13 cellular contexts compared by ENCODE assay signal in genomic region chr22:31747441-31747840, GRCh38. TPM values are rescaled to one million over a fixed set of nuclear protein-coding genes. Genes with fewer than 3 reads are reported as not detected.
DNase-seq lines count a peak whose midpoint lies in the region; ATAC-seq and TF ChIP-seq lines count a peak whose summit lies in the region.
"Had no signal": no experiment of that assay in that cellular context is flagged by ENCODE, and none has a peak within 500 bp of the region (broad histone marks: within the 10 kb centered on the region; RNA-seq: fewer than 3 reads in every experiment).

No MANE protein-coding gene starts in this region.

- H3K27ac ChIP-seq in BLaER1 treated with 17β-estradiol and CSF1 and Interleukin-3, amounts not matched to agents 10 nM and 100 nM = 0 out of 22 replicates have a peak overlapping the region, but pooled peaks of 1 of the 11 experiments have one; percentile 98
- H3K27ac ChIP-seq in H9 (ENCODE audit: insufficient read length, low read depth, low read length) (no peak overlapping the region), WERI-Rb-1 (no peak overlapping the region)

- no peak overlapping the region for H3K18ac ChIP-seq in H9 (ENCODE audit: insufficient read length, low read depth, low read length)

- H3K4me1 ChIP-seq in BLaER1 treated with 17β-estradiol and CSF1 and Interleukin-3, amounts not matched to agents 10 nM and 100 nM = peaks cover 36 to 51% (median 38%) of the 10 kb centered on the region in 10 experiments
- H3K4me1 ChIP-seq in H9 (ENCODE audit: insufficient read depth, low read length) = peaks cover 2% of the 10 kb centered on the region

- no peak overlapping the region for H4K91ac ChIP-seq in H9 (ENCODE audit: insufficient read length, low read depth, low read length)

- no peak overlapping the region for H3K4me3 ChIP-seq in BLaER1 treated with 17β-estradiol and CSF1 and Interleukin-3, amounts not matched to agents 10 nM and 100 nM
- H3K4me3 ChIP-seq in WERI-Rb-1 (ENCODE audit: low read depth, low read length) = no peak overlapping the region

- H3K4me2 ChIP-seq in BLaER1 treated with 17β-estradiol and CSF1 and Interleukin-3, amounts not matched to agents 10 nM and 100 nM = peak overlapping the region in 9 of 11 experiments; percentile 85 to 98 (median 92); a peak in 14 of 22 replicates
- no peak overlapping the region for H3K4me2 ChIP-seq in H9 (ENCODE audit: insufficient read depth, insufficient read length, low read length)

- H3K4me1 Mint-ChIP-seq in H9 (peaks cover 40 to 50% of the 10 kb centered on the region in 2 experiments), natural killer cell (peaks cover 34 to 45% of the 10 kb centered on the region in 2 donors)

- no peak overlapping the region for H4K8ac ChIP-seq in H9 (replicated peaks; ENCODE audit: insufficient read length, low read depth, low read length)

- H3K27me3 Mint-ChIP-seq in H9 (ENCODE audit: low read depth) (no peaks in the 10 kb centered on the region), natural killer cell (ENCODE audit: low read depth in 2 of 2) (no peaks in the 10 kb centered on the region)

- H3K36me3 Mint-ChIP-seq in H9 (ENCODE audit: insufficient read depth in 1 of 3, low read depth in 3 of 3) (peaks cover 14 to 39% (median 35%) of the 10 kb centered on the region in 3 experiments), natural killer cell (no peaks in the 10 kb centered on the region)
- H3K36me3 Mint-ChIP-seq in activated naive CD4-positive, alpha-beta T cell treated with anti-CD3 and anti-CD28 coated beads, Interleukin-2, amount 50 U/mL, for 72 hours = peaks cover 16 to 20% of the 10 kb centered on the region in 2 donors

- peaks cover 14% of the 10 kb centered on the region; the same call in 1 of the 2 replicates for H3K79me2 ChIP-seq in H9 (ENCODE audit: insufficient read depth, low read length)

- no peak overlapping the region for H4K5ac ChIP-seq in H9 (ENCODE audit: insufficient read length, low read depth, low read length)

- H3K9me3 Mint-ChIP-seq in H9 (no peaks in the 10 kb centered on the region; a peak in 1 of 5 replicates), natural killer cell (no peaks in the 10 kb centered on the region)
- no peaks in the 10 kb centered on the region for H3K9me3 Mint-ChIP-seq in activated naive CD4-positive, alpha-beta T cell treated with anti-CD3 and anti-CD28 coated beads, Interleukin-2, amount 50 U/mL, for 72 hours
- H3K9me3 Mint-ChIP-seq: immature natural killer cell had no signal

- DNase-seq in H9 (no peak), natural killer cell (no peak), NCI-H748 treated with DMSO at 0.1 percent for 48 hours (lab: John Stamatoyannopoulos, UW) (no peak), WERI-Rb-1 (no peak)
- DNase-seq in activated naive CD4-positive, alpha-beta T cell treated with anti-CD3 and anti-CD28 coated beads, Interleukin-2, amount 50 U/mL, for 72 hours (ENCODE audit: low spot score in 2 of 2) = no peak
- DNase-seq: immature natural killer cell; NCI-H446; right cardiac atrium; stimulated activated CD4-positive, alpha-beta T cell treated with anti-CD3 and anti-CD28 coated beads, Interleukin-4, amount 100 ng/mL, for 24 hours; stimulated activated naive CD4-positive, alpha-beta T cell treated with Interleukin-2 at 50 U/mL for 16 hours had no signal

- no peak overlapping the region for H2AK5ac ChIP-seq in H9 (ENCODE audit: insufficient read length, low read length)

- TF ChIP-seq CTCF in H9 (conservative IDR thresholded peaks at IDR 0.05) (no peak), natural killer cell (IDR thresholded peaks at IDR 0.05) (no peak), WERI-Rb-1 (IDR thresholded peaks at IDR 0.05; ENCODE audit: low read depth, low read length) (no peak)

- H3K4ac ChIP-seq in H9 (ENCODE audit: low read depth, low read length) = no peak overlapping the region; the same call in 1 of the 2 replicates

- no peak overlapping the region for H2BK12ac ChIP-seq in H9 (ENCODE audit: insufficient read length, low read depth, low read length)

- no peaks in the 10 kb centered on the region for H3K27me3 ChIP-seq in BLaER1 treated with 17β-estradiol and CSF1 and Interleukin-3, amounts not matched to agents 10 nM and 100 nM
- no peaks in the 10 kb centered on the region for H3K27me3 ChIP-seq in H9 (ENCODE audit: insufficient read depth, low read length)
- no peaks in the 10 kb centered on the region for H3K27me3 ChIP-seq in WERI-Rb-1 (ENCODE audit: insufficient read depth, low read depth, severe bottlenecking)

- WGBS in H9 (ENCODE audit: extremely low coverage, insufficient read length, low lambda C conversion rate) = no CpG with 5 or more reads among the region's 4 CpGs

- H3K9ac ChIP-seq in BLaER1 treated with 17β-estradiol and CSF1 and Interleukin-3, amounts not matched to agents 10 nM and 100 nM = peak overlapping the region in 8 of 11 experiments; percentile 8 to 99 (median 97); a peak in 8 of 22 replicates
- no peak overlapping the region for H3K9ac ChIP-seq in H9 (ENCODE audit: extremely low read depth, insufficient read length, low read length)

- peaks cover 3% of the 10 kb centered on the region for H3K79me1 ChIP-seq in H9 (ENCODE audit: insufficient read depth, low read depth, low read length, poor library complexity, severe bottlenecking)

- no peak overlapping the region for H2AFZ ChIP-seq in H9 (ENCODE audit: low read length)

- H2BK5ac ChIP-seq in H9 (ENCODE audit: insufficient read length, low read length) = no peak overlapping the region

- peak overlapping the region; percentile 53 for H3T11ph ChIP-seq in H9 (ENCODE audit: low read length)

- no peak overlapping the region for H3K56ac ChIP-seq in H9 (ENCODE audit: insufficient read length, low read depth, low read length)

- H3K27ac Mint-ChIP-seq in H9 = peak overlapping the region; percentile 78 to 94 (median 92)
- peak overlapping the region; percentile 33 to 95 for H3K27ac Mint-ChIP-seq in activated naive CD4-positive, alpha-beta T cell treated with anti-CD3 and anti-CD28 coated beads, Interleukin-2, amount 50 U/mL, for 72 hours
- peak overlapping the region; percentile 67 to 89 for H3K27ac Mint-ChIP-seq in natural killer cell

- peaks cover 12% of the 10 kb centered on the region for H3K23me2 ChIP-seq in H9 (ENCODE audit: insufficient read length, low read depth, low read length, poor library complexity, severe bottlenecking)

- H2BK20ac ChIP-seq in H9 (ENCODE audit: low read depth, low read length, poor library complexity, severe bottlenecking) = no peak overlapping the region

- H3K9me3 ChIP-seq in BLaER1 treated with 17β-estradiol and CSF1 and Interleukin-3, amounts not matched to agents 10 nM and 100 nM (replicated peaks in 1 of 11) = no peaks in the 10 kb centered on the region
- H3K9me3 ChIP-seq in H9 (ENCODE audit: control insufficient read depth, low read depth, low read length) (no peaks in the 10 kb centered on the region), WERI-Rb-1 (ENCODE audit: severe bottlenecking) (no peaks in the 10 kb centered on the region)

- no peak overlapping the region for H3K14ac ChIP-seq in H9 (ENCODE audit: insufficient read depth, low read length)

- intact Hi-C loops in natural killer cell (cut with micrococcal nuclease) = no loop called here

- H3K4me3 Mint-ChIP-seq in H9 = peak overlapping the region; percentile 90 to 95
- H3K4me3 Mint-ChIP-seq in natural killer cell = peak overlapping the region; percentile 98

- H3K23ac ChIP-seq in H9 (ENCODE audit: insufficient read length, low read depth, low read length) = no peak overlapping the region

- peaks cover 0 to 55% (median 38%) of the 10 kb centered on the region in 11 experiments; a peak in 18 of 22 replicates for H4K20me1 ChIP-seq in BLaER1 treated with 17β-estradiol and CSF1 and Interleukin-3, amounts not matched to agents 10 nM and 100 nM
- no peaks in the 10 kb centered on the region for H4K20me1 ChIP-seq in H9 (ENCODE audit: control insufficient read depth, insufficient read depth, insufficient read length)

- H2BK120ac ChIP-seq in H9 (ENCODE audit: low read depth, low read length, poor library complexity, severe bottlenecking) = no peak overlapping the region

- ATAC-seq in activated naive CD4-positive, alpha-beta T cell treated with anti-CD3 and anti-CD28 coated beads, Interleukin-2, amount 50 U/mL, for 72 hours = no peak
- no peak for ATAC-seq in natural killer cell
- no peak for ATAC-seq in GM21717 (IDR thresholded peaks at IDR 0.05; ENCODE audit: unreplicated experiment)
- ATAC-seq: Panc1, right cardiac atrium had no signal

- H2BK15ac ChIP-seq in H9 (ENCODE audit: low read depth, low read length) = no peak overlapping the region

- peaks cover 33 to 56% (median 46%) of the 10 kb centered on the region in 11 experiments for H3K36me3 ChIP-seq in BLaER1 treated with 17β-estradiol and CSF1 and Interleukin-3, amounts not matched to agents 10 nM and 100 nM
- peaks cover 15% of the 10 kb centered on the region for H3K36me3 ChIP-seq in WERI-Rb-1

RNA-seq across cellular contexts. Expression of gene PRR14L, which starts 2.5 kb away (rescaled TPM):
- 127 and 138 TPM in 2 replicates for total RNA-seq in H9 (2021)
- 10 to 100 TPM; 50.3 to 57.4 TPM for total RNA-seq in activated naive CD4-positive, alpha-beta T cell treated with anti-CD3 and anti-CD28 coated beads, Interleukin-2, amount 50 U/mL, for 72 hours
- total RNA-seq in natural killer cell = 10 to 100 TPM; 39.3 to 54.1 (median 54.0) TPM

RNA-seq across cellular contexts. Expression of gene DEPDC5, which starts 6.4 kb away (rescaled TPM):
- 26.8 and 29.2 TPM in 2 replicates for total RNA-seq in H9 (2021)
- 10 to 100 TPM; 50.1 to 54.4 TPM for total RNA-seq in activated naive CD4-positive, alpha-beta T cell treated with anti-CD3 and anti-CD28 coated beads, Interleukin-2, amount 50 U/mL, for 72 hours
- total RNA-seq in natural killer cell = 10 to 100 TPM; 56.7 to 67.9 (median 62.6) TPM
